In genomic region chr5:124859027-124859426, GRCh38 we compare ENCODE assay signal across 12 cellular contexts.
A peak's percentile ranks its signal among the peaks of the same experiment; 100 is the strongest.
DNase-seq lines count a peak whose midpoint lies in the region; TF ChIP-seq lines count a peak whose summit lies in the region.
"Had no signal": no experiment of that assay in that cellular context is flagged by ENCODE, and none has a peak within 500 bp of the region (broad histone marks: within the 10 kb centered on the region; RNA-seq: fewer than 3 reads in every experiment).

No MANE protein-coding gene starts in this region.

- intact Hi-C loops in prostate gland (cut with DNase I) = no loop called here

- TF ChIP-seq CTCF in foreskin fibroblast (IDR thresholded peaks at IDR 0.05; ENCODE audit: low read depth, low read length) (no peak), prostate gland (IDR thresholded peaks at IDR 0.05) (no peak), MM.1S (IDR thresholded peaks at IDR 0.05; ENCODE audit: low read length) (no peak)

- H4K20me1 ChIP-seq in MM.1S (ENCODE audit: insufficient read depth, low read length) = no peaks in the 10 kb centered on the region
- H4K20me1 ChIP-seq: BLaER1 had no signal

- H3K27me3 ChIP-seq in prostate gland (replicated peaks; ENCODE audit: insufficient read depth) = no peaks in the 10 kb centered on the region
- H3K27me3 ChIP-seq in MM.1S (replicated peaks; ENCODE audit: insufficient read depth, low read length) = no peaks in the 10 kb centered on the region
- H3K27me3 ChIP-seq: BLaER1 had no signal

- peak overlapping the region in 1 of 2 donors; percentile 38 for H3K4me3 ChIP-seq in foreskin fibroblast (ENCODE audit: low read depth in 1 of 2, low read length in 2 of 2)
- H3K4me3 ChIP-seq in prostate gland = no peak overlapping the region
- H3K4me3 ChIP-seq in MM.1S (ENCODE audit: low read length) = no peak overlapping the region
- H3K4me3 ChIP-seq: BLaER1 had no signal

- no peaks in the 10 kb centered on the region for H3K36me3 ChIP-seq in prostate gland
- H3K36me3 ChIP-seq in MM.1S (replicated peaks; ENCODE audit: insufficient read depth, low read length) = no peaks in the 10 kb centered on the region
- H3K36me3 ChIP-seq: BLaER1 had no signal

- no peaks in the 10 kb centered on the region for H3K9me3 ChIP-seq in prostate gland
- H3K9me3 ChIP-seq in MM.1S (replicated peaks; ENCODE audit: insufficient read depth, low read length) = no peaks in the 10 kb centered on the region

- TF ChIP-seq POLR2A in prostate gland (IDR thresholded peaks at IDR 0.05) = no peak

- H3K4me1 ChIP-seq in prostate gland (replicated peaks) = no peaks in the 10 kb centered on the region
- no peaks in the 10 kb centered on the region for H3K4me1 ChIP-seq in MM.1S (ENCODE audit: low read length)
- H3K4me1 ChIP-seq: BLaER1 had no signal

- H3K9ac ChIP-seq in MM.1S (ENCODE audit: low read length) = no peak overlapping the region
- H3K9ac ChIP-seq: BLaER1 had no signal

- H3K27ac ChIP-seq in prostate gland (no peak overlapping the region), MM.1S (ENCODE audit: low read length) (no peak overlapping the region)
- H3K27ac ChIP-seq: BLaER1 had no signal

- DNase-seq in CD1c-positive myeloid dendritic cell (ENCODE audit: extremely low spot score) = peak; percentile 72
- DNase-seq in NAMALWA (ENCODE audit: low spot score) = peak; percentile 22
- DNase-seq in foreskin fibroblast = peak; percentile 41 to 62
- DNase-seq in prostate gland (ENCODE audit: low spot score) = peak; percentile 9
- no peak for DNase-seq in DMS 273 treated with DMSO at 0.1 percent for 48 hours (lab: John Stamatoyannopoulos, UW)
- no peak for DNase-seq in activated CD8-positive, alpha-beta memory T cell treated with anti-CD3 and anti-CD28 coated beads, Interleukin-2, amount 50 U/mL, for 48 hours
- DNase-seq in MM.1S = no peak
- no peak for DNase-seq in activated naive CD4-positive, alpha-beta T cell (lab: John Stamatoyannopoulos, UW)
- DNase-seq: activated naive CD8-positive, alpha-beta T cell treated with anti-CD3 and anti-CD28 coated beads, Interleukin-2, amount 10 ng/mL, durations not matched to agents 7 days and 5 days; GF-D8; stimulated activated naive CD4-positive, alpha-beta T cell had no signal

- no peak overlapping the region for H3K4me2 ChIP-seq in MM.1S (ENCODE audit: low read depth, low read length)
- H3K4me2 ChIP-seq: BLaER1 had no signal

- H3K79me2 ChIP-seq in MM.1S (ENCODE audit: low read length) = no peaks in the 10 kb centered on the region

- no peak overlapping the region for H2AFZ ChIP-seq in MM.1S (ENCODE audit: low read length)

- WGBS in prostate gland = 44% methylated on average over 4 of the region's 4 CpGs

- no peaks in the 10 kb centered on the region for H3K9me2 ChIP-seq in MM.1S (replicated peaks; ENCODE audit: insufficient read depth, low read length)

- H3F3A ChIP-seq in MM.1S (ENCODE audit: insufficient read depth, low read length) = no peaks in the 10 kb centered on the region

Comparison
In these comparisons a context has a peak if more than half of its experiments do, and no peak if none do; other contexts are left out.
1. DNase-seq: peak in CD1c-positive myeloid dendritic cell (single experiment), NAMALWA (single experiment), foreskin fibroblast (2 of 2) and prostate gland (single experiment); none in DMS 273 treated with DMSO at 0.1 percent for 48 hours (single experiment), activated CD8-positive, alpha-beta memory T cell treated with anti-CD3 and anti-CD28 coated beads, Interleukin-2, amount 50 U/mL, for 48 hours (single experiment), MM.1S (single experiment) and activated naive CD4-positive, alpha-beta T cell (0 of 4).